In the genomic region with DNA sequence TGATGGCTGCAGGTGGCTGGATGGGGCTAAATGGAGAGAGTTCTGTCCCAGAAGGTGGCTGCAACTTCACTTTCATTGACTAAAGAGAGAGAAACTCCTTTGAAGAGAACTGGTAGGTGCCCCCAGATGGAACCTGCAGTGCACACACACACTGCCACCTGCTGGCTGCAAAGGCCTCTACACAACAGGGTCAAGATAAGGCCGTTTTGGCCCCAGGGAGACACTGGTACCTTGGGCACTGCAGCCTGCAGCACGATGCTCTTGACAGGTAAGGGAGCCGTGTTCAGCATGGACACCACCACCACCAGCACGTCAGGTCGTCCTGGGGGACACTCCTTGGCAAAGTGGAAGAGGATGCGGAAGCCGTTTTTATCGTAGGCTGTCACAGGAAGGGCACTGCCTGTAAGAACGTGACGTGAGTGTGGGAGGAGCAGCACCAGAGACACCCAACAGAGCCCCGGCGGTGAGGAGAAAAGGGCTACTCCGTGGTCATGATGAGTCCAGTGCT, we compare ENCODE assay signal across 8 cellular contexts. TPM values are rescaled to one million over a fixed set of nuclear protein-coding genes. Genes with fewer than 3 reads are reported as not detected.
DNase-seq lines count a peak whose midpoint lies in the region; ATAC-seq, FAIRE-seq and TF ChIP-seq lines count a peak whose summit lies in the region.

No MANE protein-coding gene starts in this region.

- peak; percentile 85 for TF ChIP-seq CTCF in progenitor cell of endocrine pancreas (IDR thresholded peaks at IDR 0.05; ENCODE audit: unreplicated experiment)

- no peak overlapping the region for H3K4me3 ChIP-seq in SJCRH30

- H3K36me3 Mint-ChIP-seq in activated naive CD4-positive, alpha-beta T cell treated with anti-CD3 and anti-CD28 coated beads for 36 hours (ENCODE audit: low read depth) = peaks cover 34% of the 10 kb centered on the region
- peaks cover 16% of the 10 kb centered on the region for H3K36me3 Mint-ChIP-seq in progenitor cell of endocrine pancreas (ENCODE audit: insufficient read depth)

- FAIRE-seq in G401.6 (lab: Jason Lieb, UNC) = peak; percentile 71

- H3K4me3 Mint-ChIP-seq in activated naive CD4-positive, alpha-beta T cell treated with anti-CD3 and anti-CD28 coated beads for 36 hours = no peak overlapping the region
- H3K4me3 Mint-ChIP-seq in progenitor cell of endocrine pancreas (ENCODE audit: low read depth) = no peak overlapping the region

- H3K27ac Mint-ChIP-seq in activated naive CD4-positive, alpha-beta T cell treated with anti-CD3 and anti-CD28 coated beads for 36 hours = peak overlapping the region; percentile 81
- H3K27ac Mint-ChIP-seq in progenitor cell of endocrine pancreas = peak overlapping the region; percentile 33

- intact Hi-C loops in activated naive CD4-positive, alpha-beta T cell treated with anti-CD3 and anti-CD28 coated beads for 36 hours (cut with micrococcal nuclease) = loop anchor here (1.0 kb wide), 1 partner anchor 33 kb away; a partner anchor contains a TSS

- no peaks in the 10 kb centered on the region for H3K4me1 ChIP-seq in SJCRH30

- H3K9me3 ChIP-seq in SJCRH30 (replicated peaks) = no peaks in the 10 kb centered on the region

- DNase-seq in Kasumi-1 (lab: John Stamatoyannopoulos, UW) (peak; percentile 88), SJCRH30 (peak; percentile 72 to 83), germinal center (ENCODE audit: low spot score) (peak; percentile 86), progenitor cell of endocrine pancreas (ENCODE audit: low spot score, unreplicated experiment) (peak; percentile 34)
- peak; percentile 69 for DNase-seq in activated naive CD4-positive, alpha-beta T cell treated with anti-CD3 and anti-CD28 coated beads for 36 hours

- no peak overlapping the region for H3K27ac ChIP-seq in SJCRH30

- ATAC-seq in GM21717 (IDR thresholded peaks at IDR 0.05; ENCODE audit: unreplicated experiment) (no peak), GM21619 (IDR thresholded peaks at IDR 0.05; ENCODE audit: unreplicated experiment) (no peak)

- peaks cover 37% of the 10 kb centered on the region for H3K4me1 Mint-ChIP-seq in activated naive CD4-positive, alpha-beta T cell treated with anti-CD3 and anti-CD28 coated beads for 36 hours (ENCODE audit: low read depth)
- no peaks in the 10 kb centered on the region for H3K4me1 Mint-ChIP-seq in progenitor cell of endocrine pancreas (ENCODE audit: low read depth)

- peaks cover 64% of the 10 kb centered on the region for H3K36me3 ChIP-seq in SJCRH30

- no peaks in the 10 kb centered on the region for H3K27me3 ChIP-seq in SJCRH30

- H3K9me3 Mint-ChIP-seq in activated naive CD4-positive, alpha-beta T cell treated with anti-CD3 and anti-CD28 coated beads for 36 hours = no peaks in the 10 kb centered on the region
- H3K9me3 Mint-ChIP-seq in progenitor cell of endocrine pancreas (ENCODE audit: low read depth) = no peaks in the 10 kb centered on the region

- CTCF ChIA-PET in activated naive CD4-positive, alpha-beta T cell treated with anti-CD3 and anti-CD28 coated beads for 36 hours (lab: Charles Lee) = interaction anchor here (0.6 to 6.1 kb wide), 10 partner anchors 9 to 166 kb away, joined by 3 to 41 read pairs (median 8); a partner anchor contains a TSS

- H3K27me3 Mint-ChIP-seq in activated naive CD4-positive, alpha-beta T cell treated with anti-CD3 and anti-CD28 coated beads for 36 hours (ENCODE audit: low read depth) = no peaks in the 10 kb centered on the region
- no peaks in the 10 kb centered on the region for H3K27me3 Mint-ChIP-seq in progenitor cell of endocrine pancreas

RNA-seq across cellular contexts. Expression of a gene that starts 22.7 kb away (rescaled TPM):
- total RNA-seq in SJCRH30 (2014; rRNA removed; shearing (Covaris generic)) = 21.8 and 26.6 TPM in 2 replicates
- 10 to 100 TPM; 65.7 to 66.1 TPM for total RNA-seq in activated naive CD4-positive, alpha-beta T cell treated with anti-CD3 and anti-CD28 coated beads for 36 hours
- total RNA-seq in progenitor cell of endocrine pancreas = 66.8 and 68.1 TPM in 2 replicates

RNA-seq across cellular contexts. Expression of a gene that starts 22.9 kb away (rescaled TPM):
- 123 and 142 TPM in 2 replicates for total RNA-seq in SJCRH30 (2014; rRNA removed; shearing (Covaris generic))
- 10 to 100 TPM; 73.3 to 78.3 TPM for total RNA-seq in activated naive CD4-positive, alpha-beta T cell treated with anti-CD3 and anti-CD28 coated beads for 36 hours
- 55.2 and 59.2 TPM in 2 replicates for total RNA-seq in progenitor cell of endocrine pancreas

RNA-seq across cellular contexts. Expression of a gene that starts 32.3 kb away (rescaled TPM):
- total RNA-seq in SJCRH30 (2014; rRNA removed; shearing (Covaris generic)) = 4.4 and 5.2 TPM in 2 replicates
- total RNA-seq in activated naive CD4-positive, alpha-beta T cell treated with anti-CD3 and anti-CD28 coated beads for 36 hours = 10 to 100 TPM; 43.4 to 45.3 TPM
- 14.8 and 16.3 TPM in 2 replicates for total RNA-seq in progenitor cell of endocrine pancreas

RNA-seq across cellular contexts. Expression of a gene that starts 33.3 kb away (rescaled TPM):
- 95.4 and 103 TPM in 2 replicates for total RNA-seq in SJCRH30 (2014; rRNA removed; shearing (Covaris generic))
- 100 to 1,000 TPM; 112 to 116 TPM for total RNA-seq in activated naive CD4-positive, alpha-beta T cell treated with anti-CD3 and anti-CD28 coated beads for 36 hours
- 83.8 and 86.9 TPM in 2 replicates for total RNA-seq in progenitor cell of endocrine pancreas

RNA-seq across cellular contexts. Expression of a gene that starts 50.5 kb away (rescaled TPM):
- 16.2 and 18.7 TPM in 2 replicates for total RNA-seq in SJCRH30 (2014; rRNA removed; shearing (Covaris generic))
- total RNA-seq in activated naive CD4-positive, alpha-beta T cell treated with anti-CD3 and anti-CD28 coated beads for 36 hours = 10 to 100 TPM; 47.5 to 48.4 TPM
- total RNA-seq in progenitor cell of endocrine pancreas = 14.1 and 18.4 TPM in 2 replicates

Comparison
In these comparisons a context has a peak if more than half of its experiments do, and no peak if none do; other contexts are left out.
1. DNase-seq: peak in every context shown above with its lines; median percentile 88 in Kasumi-1; 86 in germinal center; 78 in SJCRH30; 69 in activated naive CD4-positive, alpha-beta T cell treated with anti-CD3 and anti-CD28 coated beads for 36 hours; 34 in progenitor cell of endocrine pancreas.